ENCODE assay signal across 8 cellular contexts in genomic region chr6:26205161-26205624, GRCh38.
A peak's percentile ranks its signal among the peaks of the same experiment; 100 is the strongest.
DNase-seq lines count a peak whose midpoint lies in the region; ATAC-seq and TF ChIP-seq lines count a peak whose summit lies in the region.

No MANE protein-coding gene starts in this region.

- H3K79me2 ChIP-seq in osteoblast (ENCODE audit: insufficient read depth, low read length) = no peaks in the 10 kb centered on the region

- peak overlapping the region; percentile 85 for H3K4me2 ChIP-seq in osteoblast (ENCODE audit: insufficient read depth, low read length)

- H3K4me3 Mint-ChIP-seq in CD8-positive, alpha-beta T cell = no peak overlapping the region
- H3K4me3 Mint-ChIP-seq in glutamatergic neuron (ENCODE audit: unreplicated experiment) = no peak overlapping the region

- peak overlapping the region; percentile 91 for H3K27ac ChIP-seq in CD8-positive, alpha-beta T cell (ENCODE audit: low read depth, low read length)
- peak overlapping the region; percentile 93 for H3K27ac ChIP-seq in RWPE2 (ENCODE audit: poor library complexity, severe bottlenecking)
- peak overlapping the region; percentile 98 for H3K27ac ChIP-seq in osteoblast (ENCODE audit: low read depth, low read length)
- peak overlapping the region; percentile 93 for H3K27ac ChIP-seq in urinary bladder (ENCODE audit: low read depth)

- peaks cover 5% of the 10 kb centered on the region for H3K36me3 Mint-ChIP-seq in CD8-positive, alpha-beta T cell
- H3K36me3 Mint-ChIP-seq in glutamatergic neuron (ENCODE audit: unreplicated experiment) = no peaks in the 10 kb centered on the region

- peak overlapping the region; percentile 93 for H2AFZ ChIP-seq in osteoblast (ENCODE audit: low read length)

- H3K4me1 ChIP-seq in CD8-positive, alpha-beta T cell (ENCODE audit: insufficient read depth, low read length) = peaks cover 25% of the 10 kb centered on the region
- H3K4me1 ChIP-seq in RWPE2 (ENCODE audit: insufficient read depth, poor library complexity, severe bottlenecking) = peaks cover 7% of the 10 kb centered on the region
- peaks cover 19% of the 10 kb centered on the region for H3K4me1 ChIP-seq in osteoblast (ENCODE audit: insufficient read depth, low read length)
- H3K4me1 ChIP-seq in urinary bladder (ENCODE audit: insufficient read depth) = no peaks in the 10 kb centered on the region

- H3K27me3 ChIP-seq in CD8-positive, alpha-beta T cell (ENCODE audit: insufficient read depth, low read length) = no peaks in the 10 kb centered on the region
- H3K27me3 ChIP-seq in RWPE2 (ENCODE audit: insufficient read depth, poor library complexity, severe bottlenecking) (no peaks in the 10 kb centered on the region), osteoblast (ENCODE audit: insufficient read depth, low read length) (no peaks in the 10 kb centered on the region)

- no peaks in the 10 kb centered on the region for H3K9me3 ChIP-seq in CD8-positive, alpha-beta T cell (ENCODE audit: low read length)
- no peaks in the 10 kb centered on the region for H3K9me3 ChIP-seq in RWPE2 (ENCODE audit: severe bottlenecking)
- no peaks in the 10 kb centered on the region for H3K9me3 ChIP-seq in osteoblast (ENCODE audit: low read depth, low read length)

- no peaks in the 10 kb centered on the region for H3K9me3 Mint-ChIP-seq in CD8-positive, alpha-beta T cell
- H3K9me3 Mint-ChIP-seq in glutamatergic neuron (ENCODE audit: unreplicated experiment) = peaks cover 5% of the 10 kb centered on the region

- POLR2A ChIA-PET in CD8-positive, alpha-beta T cell (lab: Charles Lee) = interaction anchor here (0.5 to 15.5 kb wide), 43 partner anchors 8 to 1932 kb away, joined by 3 to 604 read pairs (median 6); a partner anchor contains a TSS

- no peaks in the 10 kb centered on the region for H3K27me3 Mint-ChIP-seq in CD8-positive, alpha-beta T cell (ENCODE audit: low read depth)
- H3K27me3 Mint-ChIP-seq in glutamatergic neuron (ENCODE audit: unreplicated experiment) = peaks cover 14% of the 10 kb centered on the region

- peak; percentile 70 to 90 (median 80) for DNase-seq in CD8-positive, alpha-beta T cell
- DNase-seq in M059J (ENCODE audit: low read depth) (peak; percentile 89), RWPE2 (ENCODE audit: low spot score) (no peak), glutamatergic neuron (peak; percentile 78), osteoblast (ENCODE audit: insufficient read length, low spot score, missing footprints) (peak; percentile 73)
- DNase-seq in activated naive CD4-positive, alpha-beta T cell (lab: John Stamatoyannopoulos, UW) = peak; percentile 27 to 71 (median 54)

- WGBS in urinary bladder = under 1% methylated on average over 18 of the region's 18 CpGs

- peak overlapping the region; percentile 54 for H3K4me3 ChIP-seq in CD8-positive, alpha-beta T cell (ENCODE audit: low read depth, low read length)
- H3K4me3 ChIP-seq in RWPE2 (ENCODE audit: severe bottlenecking) (peak overlapping the region; percentile 61), osteoblast (ENCODE audit: insufficient read depth, low read length) (peak overlapping the region; percentile 83), urinary bladder (ENCODE audit: low read depth, low read length) (peak overlapping the region; percentile 61)

- intact Hi-C loops in CD8-positive, alpha-beta T cell (cut with DNase I, micrococcal nuclease) = loop anchor here (1.0 to 2.0 kb wide), 5 partner anchors 11 to 68 kb away; a partner anchor contains a TSS

- CTCF ChIA-PET in CD8-positive, alpha-beta T cell (lab: Charles Lee) = interaction anchor here (0.7 to 1.6 kb wide), 6 partner anchors 9 to 1271 kb away, joined by 3 to 14 read pairs (median 4); a partner anchor contains a TSS

- no peak overlapping the region for H3K27ac Mint-ChIP-seq in CD8-positive, alpha-beta T cell
- H3K27ac Mint-ChIP-seq in glutamatergic neuron (ENCODE audit: unreplicated experiment) = no peak overlapping the region

- TF ChIP-seq CTCF in CD8-positive, alpha-beta T cell (IDR thresholded peaks at IDR 0.05) = no peak
- TF ChIP-seq CTCF in RWPE2 (IDR thresholded peaks at IDR 0.05; ENCODE audit: poor library complexity, severe bottlenecking) = no peak
- TF ChIP-seq CTCF in glutamatergic neuron (IDR thresholded peaks at IDR 0.05; ENCODE audit: partially characterized antibody, unreplicated experiment) = no peak
- no peak for TF ChIP-seq CTCF in osteoblast (IDR thresholded peaks at IDR 0.05; ENCODE audit: extremely low read depth, low read depth, low read length)

- peaks cover 16% of the 10 kb centered on the region for H3K4me1 Mint-ChIP-seq in CD8-positive, alpha-beta T cell (ENCODE audit: low read depth)
- peaks cover 3% of the 10 kb centered on the region for H3K4me1 Mint-ChIP-seq in glutamatergic neuron (ENCODE audit: low read depth, unreplicated experiment)

- H3K36me3 ChIP-seq in CD8-positive, alpha-beta T cell (ENCODE audit: insufficient read depth, low read length) = no peaks in the 10 kb centered on the region
- no peaks in the 10 kb centered on the region for H3K36me3 ChIP-seq in RWPE2 (ENCODE audit: low read depth)
- H3K36me3 ChIP-seq in osteoblast (ENCODE audit: insufficient read depth, low read length) = no peaks in the 10 kb centered on the region
- H3K36me3 ChIP-seq in urinary bladder (ENCODE audit: insufficient read depth) = no peaks in the 10 kb centered on the region

- no peaks in the 10 kb centered on the region for H4K20me1 ChIP-seq in osteoblast (ENCODE audit: insufficient read depth, low read length)

- ATAC-seq in CD8-positive, alpha-beta T cell = peak; percentile 52
- ATAC-seq in GM21423 (IDR thresholded peaks at IDR 0.05; ENCODE audit: unreplicated experiment) = peak; percentile 31
- ATAC-seq in RWPE2 (ENCODE audit: low read depth) = peak; percentile 59
